In the genomic region with DNA sequence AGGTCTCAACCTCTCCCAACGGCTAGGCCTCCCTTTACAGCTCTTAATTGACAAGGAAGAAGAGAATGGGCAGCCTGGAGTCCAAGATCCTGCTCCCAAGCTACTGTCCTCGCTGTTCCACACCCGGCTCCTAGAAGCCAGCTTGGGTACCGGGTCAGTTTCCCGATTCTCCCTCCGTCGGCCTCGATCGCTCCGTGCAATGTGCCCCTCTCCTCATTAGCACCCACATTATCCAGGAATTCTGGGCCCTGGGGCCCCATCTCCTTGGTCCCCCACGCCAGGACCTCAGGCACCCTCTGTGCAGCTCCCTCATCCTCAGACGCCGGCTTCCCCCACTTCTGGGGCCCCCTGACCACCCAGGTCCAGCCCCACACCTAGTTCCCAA, we compare ENCODE assay signal across 8 cellular contexts. TPM values are rescaled to one million over a fixed set of nuclear protein-coding genes. Genes with fewer than 3 reads are reported as not detected.
A peak's percentile ranks its signal among the peaks of the same experiment; 100 is the strongest.
DNase-seq lines count a peak whose midpoint lies in the region; ATAC-seq and TF ChIP-seq lines count a peak whose summit lies in the region.

No MANE protein-coding gene starts in this region.

- intact Hi-C loops in heart right ventricle (cut with DNase I) (loop anchor here in 4 of 10 donors (2.0 to 10.0 kb wide), 5 partner anchors 83 to 444 kb away; partner anchors contain the start of genes BACE1 (in 3 of the 4) and ZPR1 (in 1 of the 4)), Right ventricle myocardium superior (cut with DNase I) (no loop called here), aorta (cut with DNase I) (loop anchor here (5.0 to 10.0 kb wide), 5 partner anchors 86 to 444 kb away; partner anchors contain the start of genes BACE1 (in 1 of the 2), CEP164 (in 1 of the 2), PAFAH1B2 (in 1 of the 2) and ZPR1 (in 1 of the 2))

- H3K9me3 ChIP-seq in heart right ventricle, result no peaks in the 10 kb centered on the region
- no peaks in the 10 kb centered on the region for H3K9me3 ChIP-seq in lung (ENCODE audit: control insufficient read depth in 2 of 2, insufficient read depth in 1 of 2, low read length in 1 of 2)
- H3K9me3 ChIP-seq in aorta (ENCODE audit: control insufficient read depth, low read length), result no peaks in the 10 kb centered on the region

- H3K27me3 ChIP-seq in heart right ventricle (no peaks in the 10 kb centered on the region), lung (ENCODE audit: control insufficient read depth, insufficient read depth) (no peaks in the 10 kb centered on the region), aorta (ENCODE audit: control insufficient read depth in 1 of 2, insufficient read depth in 2 of 2, low read length in 1 of 2) (no peaks in the 10 kb centered on the region)

- WGBS in heart right ventricle, 2 donors, result 0 to 1% methylated on average over 13 of the region's 13 CpGs
- 0 to 1% methylated on average over 13 of the region's 13 CpGs for WGBS in lung, 2 donors
- 0% methylated on average over 13 of the region's 13 CpGs for WGBS in aorta, 2 donors

- H3K4me1 ChIP-seq in heart right ventricle (peaks cover 8 to 36% (median 30%) of the 10 kb centered on the region in 9 donors), lung (ENCODE audit: control insufficient read depth in 2 of 2, insufficient read depth in 2 of 2, low read length in 2 of 2) (peaks cover 4 to 11% of the 10 kb centered on the region in 2 donors), aorta (ENCODE audit: control insufficient read depth in 1 of 2, insufficient read depth in 2 of 2, low read length in 2 of 2) (peaks cover 0 to 4% of the 10 kb centered on the region in 2 donors)

- TF ChIP-seq CTCF in heart right ventricle (IDR thresholded peaks at IDR 0.05) (no peak), astrocyte of the spinal cord (IDR thresholded peaks at IDR 0.05; ENCODE audit: low read depth, low read length) (no peak), lung (IDR thresholded peaks at IDR 0.05; ENCODE audit: control extremely low read depth, extremely low read depth) (no peak)

- DNase-seq in heart right ventricle, result no peak
- DNase-seq in Right ventricle myocardium superior, result no peak
- no peak for DNase-seq in astrocyte of the spinal cord (ENCODE audit: low read depth, low spot score)
- no peak for DNase-seq in lung (ENCODE audit: low spot score)
- DNase-seq in aorta, result no peak
- DNase-seq in NCI-H748 (lab: John Stamatoyannopoulos, UW; ENCODE audit: unreplicated experiment), result no peak
- DNase-seq in NOMO-1 (lab: John Stamatoyannopoulos, UW; ENCODE audit: unreplicated experiment in 2 of 2), result no peak
- DNase-seq in activated CD8-positive, alpha-beta memory T cell treated with anti-CD3 and anti-CD28 coated beads, Interleukin-2, amount 50 U/mL, for 4 hours, result no peak

- H3K27ac ChIP-seq in heart right ventricle (peak overlapping the region; percentile 96 to 100 (median 98)), lung (ENCODE audit: low read depth in 1 of 2, low read length in 1 of 2) (peak overlapping the region; percentile 89 to 99), aorta (ENCODE audit: low read depth in 1 of 2, low read length in 2 of 2) (peak overlapping the region in 1 of 2 donors; percentile 74)

- no peak for ATAC-seq in heart right ventricle
- ATAC-seq in Right ventricle myocardium superior (ENCODE audit: poor library complexity), result no peak
- no peak for ATAC-seq in lung (ENCODE audit: insufficient read depth, low FRiP score)
- ATAC-seq in aorta (ENCODE audit: low FRiP score), result no peak

- in situ Hi-C loops in astrocyte of the spinal cord (cut with HindIII; ENCODE audit: low sequenced_read_pairs), result no loop called here

- H3K4me3 ChIP-seq in heart right ventricle (peak overlapping the region; percentile 51 to 100 (median 82)), astrocyte of the spinal cord (ENCODE audit: low read depth, low read length) (peak overlapping the region; percentile 98), lung (peak overlapping the region; percentile 93), aorta (ENCODE audit: low read length in 2 of 2) (peak overlapping the region; percentile 87 to 89)

- peaks cover 0 to 48% (median 34%) of the 10 kb centered on the region in 9 donors for H3K36me3 ChIP-seq in heart right ventricle
- peaks cover under 1 to 23% of the 10 kb centered on the region in 2 donors for H3K36me3 ChIP-seq in lung (ENCODE audit: control insufficient read depth in 2 of 2, insufficient read depth in 2 of 2, low read length in 2 of 2)
- H3K36me3 ChIP-seq in aorta (ENCODE audit: control insufficient read depth in 1 of 2, insufficient read depth in 2 of 2, low read length in 1 of 2), result peaks cover 0 to 5% of the 10 kb centered on the region in 2 donors

RNA-seq across cellular contexts. Expression of gene PCSK7, which starts 0.2 kb away (rescaled TPM):
- total RNA-seq in heart right ventricle (10 to 100 TPM; 20.5 to 33.6 (median 26.2) TPM), Right ventricle myocardium superior (22.3 TPM), lung (10 to 100 TPM; 33.9 to 82.5 TPM), aorta (10 to 100 TPM; 52.8 to 71.5 TPM)
- polyA plus RNA-seq in heart right ventricle (10 to 100 TPM; 29.8 to 47.0 TPM), lung (10 to 100 TPM; 29.2 to 31.9 TPM), aorta (10 to 100 TPM; 23.5 to 57.0 TPM)

RNA-seq across cellular contexts. Expression of gene RNF214, which starts 0.8 kb away (rescaled TPM):
- total RNA-seq in heart right ventricle (10 to 100 TPM; 20.3 to 33.5 (median 27.6) TPM), Right ventricle myocardium superior (19.8 TPM), lung (10 to 100 TPM; 18.5 to 19.8 TPM), aorta (10 to 100 TPM; 27.2 to 32.7 TPM)
- polyA plus RNA-seq in heart right ventricle (1 to 10 TPM; 7.3 to 7.7 TPM), lung (10 to 100 TPM in 1 of 2 donors, 1 to 10 TPM in 1; 8.6 to 10.7 TPM), aorta (10 to 100 TPM; 10.9 to 16.7 TPM)

RNA-seq across cellular contexts. Expression of gene TAGLN, which starts 32.5 kb away (rescaled TPM):
- 100 to 1,000 TPM in 5 of 10 donors, 10 to 100 TPM in 5; 71.7 to 215 (median 99.9) TPM for total RNA-seq in heart right ventricle
- 100 to 1,000 TPM; 319 to 883 TPM for polyA plus RNA-seq in heart right ventricle
- 91.4 TPM for total RNA-seq in Right ventricle myocardium superior
- 100 to 1,000 TPM; 172 to 505 TPM for total RNA-seq in lung
- polyA plus RNA-seq in lung, result 100 to 1,000 TPM; 534 to 683 TPM
- over 10,000 TPM in 1 of 2 donors, 1,000 to 10,000 TPM in 1; 4,857 to 10,188 TPM for total RNA-seq in aorta
- polyA plus RNA-seq in aorta, result over 10,000 TPM; 12,625 to 13,815 TPM

RNA-seq across cellular contexts. Expression of gene SIDT2, which starts 53.1 kb away (rescaled TPM):
- 10 to 100 TPM; 16.2 to 33.6 (median 22.0) TPM for total RNA-seq in heart right ventricle
- 10 to 100 TPM; 13.0 to 28.1 TPM for polyA plus RNA-seq in heart right ventricle
- total RNA-seq in Right ventricle myocardium superior, result 19.5 TPM
- total RNA-seq in lung, result 10 to 100 TPM; 25.4 to 84.8 TPM
- polyA plus RNA-seq in lung, result 10 to 100 TPM; 31.4 to 45.4 TPM
- 10 to 100 TPM; 51.2 to 81.3 TPM for total RNA-seq in aorta
- polyA plus RNA-seq in aorta, result 10 to 100 TPM; 10.4 to 62.9 TPM

RNA-seq across cellular contexts. Expression of gene BACE1-AS, which starts 59.5 kb away (rescaled TPM):
- 10 to 100 TPM in 8 of 10 donors, 1 to 10 TPM in 2; 8.5 to 16.9 (median 11.9) TPM for total RNA-seq in heart right ventricle
- 10 to 100 TPM in 1 of 2 donors, 1 to 10 TPM in 1; 3.9 to 20.0 TPM for polyA plus RNA-seq in heart right ventricle
- total RNA-seq in Right ventricle myocardium superior, result 8.3 TPM
- total RNA-seq in lung, result 1 to 10 TPM; 5.8 to 5.9 TPM
- polyA plus RNA-seq in lung, result 1 to 10 TPM; 1.9 to 9.5 TPM
- 10 to 100 TPM in 1 of 2 donors, 1 to 10 TPM in 1; 9.8 to 11.5 TPM for total RNA-seq in aorta
- 1 to 10 TPM; 1.3 to 5.0 TPM for polyA plus RNA-seq in aorta

Comparison
In these comparisons a context has a peak if more than half of its experiments do, and no peak if none do; other contexts are left out.
1. RNA of gene TAGLN, which starts 32.5 kb away (total RNA-seq): 4,857 to 10,188 TPM in aorta; 172 to 505 TPM in lung, 71.7 to 215 TPM in heart right ventricle and 91.4 TPM in Right ventricle myocardium superior (single experiment); every median in the first group is over 4 times any median in the second.
2. Peak in every context shown above with its lines, with median percentiles within 50 percentile points of each other: H3K4me3 ChIP-seq.